ENCODE assay signal across 9 cellular contexts in the genomic region with DNA sequence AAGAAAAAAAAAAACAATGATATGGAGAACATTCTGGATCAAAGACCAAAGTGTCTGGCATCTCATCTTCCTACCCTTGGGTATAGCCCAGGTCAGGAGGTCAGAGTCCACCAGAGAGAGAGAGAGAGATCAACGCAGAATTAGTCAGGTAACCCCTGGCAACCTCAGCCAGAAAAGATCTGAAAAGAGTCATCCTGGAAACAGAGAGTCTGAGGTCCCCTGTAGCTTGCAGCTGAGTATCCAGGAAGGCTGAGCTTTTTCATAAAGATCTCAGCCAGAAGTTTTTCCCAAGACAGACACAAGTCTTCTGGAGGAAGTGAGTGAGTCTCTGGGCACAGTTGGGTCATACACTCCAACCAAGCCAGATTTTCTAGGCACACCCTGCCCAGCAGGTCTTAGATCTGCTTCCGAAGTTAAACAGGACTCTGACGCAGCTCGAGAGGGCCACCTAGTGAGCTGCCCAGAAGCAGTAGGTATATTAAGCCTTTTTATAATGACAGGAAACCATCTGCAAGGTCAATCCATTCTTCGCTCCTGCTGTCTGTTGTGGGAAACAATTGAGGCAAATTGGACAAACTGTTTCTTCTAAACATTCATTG. TPM values are rescaled to one million over a fixed set of nuclear protein-coding genes. Genes with fewer than 3 reads are reported as not detected.
A peak's percentile ranks its signal among the peaks of the same experiment; 100 is the strongest.
DNase-seq lines count a peak whose midpoint lies in the region; ATAC-seq and TF ChIP-seq lines count a peak whose summit lies in the region.
"Had no signal": no experiment of that assay in that cellular context is flagged by ENCODE, and none has a peak within 500 bp of the region (broad histone marks: within the 10 kb centered on the region; RNA-seq: fewer than 3 reads in every experiment).

No MANE protein-coding gene starts in this region.

- peaks cover 5% of the 10 kb centered on the region for H3K27me3 ChIP-seq in osteoblast (ENCODE audit: insufficient read depth, low read length)

- intact Hi-C loops in activated CD4-positive, alpha-beta T cell treated with anti-CD3 and anti-CD28 coated beads for 36 hours (cut with DNase I, micrococcal nuclease) = loop anchor here (1.0 to 5.0 kb wide), 4 partner anchors 66 to 216 kb away; no protein-coding TSS in a partner anchor

- no peaks in the 10 kb centered on the region for H3K9me3 Mint-ChIP-seq in activated CD4-positive, alpha-beta T cell treated with anti-CD3 and anti-CD28 coated beads for 36 hours (ENCODE audit: low read depth)
- no peaks in the 10 kb centered on the region for H3K9me3 Mint-ChIP-seq in activated T-cell treated with anti-CD3 and anti-CD28 coated beads, Interleukin-2, amount 50 U/mL, for 4 hours

- H3K4me1 ChIP-seq in osteoblast (ENCODE audit: insufficient read depth, low read length) = no peaks in the 10 kb centered on the region
- H3K4me1 ChIP-seq: BLaER1 treated with 17β-estradiol and CSF1 and Interleukin-3, amounts not matched to agents 10 nM and 100 nM had no signal

- H3K27ac Mint-ChIP-seq in activated CD4-positive, alpha-beta T cell treated with anti-CD3 and anti-CD28 coated beads for 36 hours = no peak overlapping the region

- POLR2A ChIA-PET in activated CD4-positive, alpha-beta T cell treated with anti-CD3 and anti-CD28 coated beads for 36 hours (lab: Charles Lee) = no interaction called here

- H4K20me1 ChIP-seq in osteoblast (ENCODE audit: insufficient read depth, low read length) = no peaks in the 10 kb centered on the region

- H3K79me2 ChIP-seq in osteoblast (ENCODE audit: insufficient read depth, low read length) = no peaks in the 10 kb centered on the region

- no peak for ATAC-seq in activated CD4-positive, alpha-beta T cell treated with anti-CD3 and anti-CD28 coated beads for 36 hours
- peak; percentile 63 for ATAC-seq in HG02981 (IDR thresholded peaks at IDR 0.05; ENCODE audit: unreplicated experiment)
- ATAC-seq in activated T-cell treated with anti-CD3 and anti-CD28 coated beads, Interleukin-2, amount 50 U/mL, for 4 hours = no peak

- no peak overlapping the region for H3K4me2 ChIP-seq in osteoblast (ENCODE audit: insufficient read depth, low read length)
- H3K4me2 ChIP-seq: BLaER1 treated with 17β-estradiol and CSF1 and Interleukin-3, amounts not matched to agents 10 nM and 100 nM had no signal

- no peaks in the 10 kb centered on the region for H3K36me3 ChIP-seq in osteoblast (ENCODE audit: insufficient read depth, low read length)
- H3K36me3 ChIP-seq: BLaER1 treated with 17β-estradiol and CSF1 and Interleukin-3, amounts not matched to agents 10 nM and 100 nM had no signal

- H3K9me3 ChIP-seq in osteoblast (ENCODE audit: low read depth, low read length) = no peaks in the 10 kb centered on the region
- H3K9me3 ChIP-seq: BLaER1 treated with 17β-estradiol and CSF1 and Interleukin-3, amounts not matched to agents 10 nM and 100 nM had no signal

- H3K27ac ChIP-seq in osteoblast (ENCODE audit: low read depth, low read length) = no peak overlapping the region
- H3K27ac ChIP-seq: BLaER1 treated with 17β-estradiol and CSF1 and Interleukin-3, amounts not matched to agents 10 nM and 100 nM had no signal

- no peak overlapping the region for H3K4me3 ChIP-seq in foreskin fibroblast (ENCODE audit: low read depth in 1 of 2, low read length in 2 of 2)
- H3K4me3 ChIP-seq in osteoblast (ENCODE audit: insufficient read depth, low read length) = no peak overlapping the region
- H3K4me3 ChIP-seq: BLaER1 treated with 17β-estradiol and CSF1 and Interleukin-3, amounts not matched to agents 10 nM and 100 nM had no signal

- H3K4me1 Mint-ChIP-seq in activated CD4-positive, alpha-beta T cell treated with anti-CD3 and anti-CD28 coated beads for 36 hours = no peaks in the 10 kb centered on the region
- no peaks in the 10 kb centered on the region for H3K4me1 Mint-ChIP-seq in activated T-cell treated with anti-CD3 and anti-CD28 coated beads, Interleukin-2, amount 50 U/mL, for 4 hours (ENCODE audit: low read depth)

- H2AFZ ChIP-seq in osteoblast (ENCODE audit: low read length) = no peak overlapping the region

- CTCF ChIA-PET in activated CD4-positive, alpha-beta T cell treated with anti-CD3 and anti-CD28 coated beads for 36 hours (lab: Charles Lee) = interaction anchor here (0.8 kb wide), 1 partner anchor 216 kb away, joined by 3 read pairs; no protein-coding TSS in a partner anchor

- no peaks in the 10 kb centered on the region for H3K36me3 Mint-ChIP-seq in activated CD4-positive, alpha-beta T cell treated with anti-CD3 and anti-CD28 coated beads for 36 hours (ENCODE audit: low read depth)
- no peaks in the 10 kb centered on the region for H3K36me3 Mint-ChIP-seq in activated T-cell treated with anti-CD3 and anti-CD28 coated beads, Interleukin-2, amount 50 U/mL, for 4 hours (ENCODE audit: insufficient read depth)

- peaks cover 11% of the 10 kb centered on the region for H3K27me3 Mint-ChIP-seq in activated CD4-positive, alpha-beta T cell treated with anti-CD3 and anti-CD28 coated beads for 36 hours
- H3K27me3 Mint-ChIP-seq in activated T-cell treated with anti-CD3 and anti-CD28 coated beads, Interleukin-2, amount 50 U/mL, for 4 hours (ENCODE audit: low read depth) = peaks cover 8% of the 10 kb centered on the region

- TF ChIP-seq CTCF in foreskin fibroblast (IDR thresholded peaks at IDR 0.05; ENCODE audit: low read depth, low read length) (peak; percentile 42), osteoblast (IDR thresholded peaks at IDR 0.05; ENCODE audit: extremely low read depth, low read depth, low read length) (peak; percentile 64)

- no peak overlapping the region for H3K4me3 Mint-ChIP-seq in activated CD4-positive, alpha-beta T cell treated with anti-CD3 and anti-CD28 coated beads for 36 hours
- no peak overlapping the region for H3K4me3 Mint-ChIP-seq in activated T-cell treated with anti-CD3 and anti-CD28 coated beads, Interleukin-2, amount 50 U/mL, for 4 hours

- peak; percentile 49 for DNase-seq in activated CD4-positive, alpha-beta T cell treated with anti-CD3 and anti-CD28 coated beads for 36 hours
- no peak for DNase-seq in activated CD4-positive, alpha-beta T cell treated with anti-CD3 and anti-CD28 coated beads, Interleukin-2, amount 50 U/mL, for 4 hours
- DNase-seq in NCI-H460 (ENCODE audit: extremely low read depth, low read depth) (peak; percentile 66), foreskin fibroblast (peak; percentile 34 to 70), osteoblast (ENCODE audit: insufficient read length, low spot score, missing footprints) (no peak), SW 1271 (lab: John Stamatoyannopoulos, UW) (no peak)
- DNase-seq in activated T-cell treated with anti-CD3 and anti-CD28 coated beads, Interleukin-2, amount 50 U/mL, for 4 hours = peak; percentile 5

RNA-seq across cellular contexts. Expression of gene ACE2, which starts 35.7 kb away (rescaled TPM):
- total RNA-seq in activated CD4-positive, alpha-beta T cell treated with anti-CD3 and anti-CD28 coated beads for 36 hours = not detected
- 0.12 and 0.55 TPM in 2 replicates for total RNA-seq in NCI-H460 (2014; rRNA removed; shearing (Covaris generic))
- polyA plus RNA-seq in NCI-H460 (2014; cell fraction: nucleus; rRNA removed) = not detected in 2 replicates
- total RNA-seq in activated T-cell treated with anti-CD3 and anti-CD28 coated beads, Interleukin-2, amount 50 U/mL, for 4 hours = under 1 TPM in 1 of 3 donors, not detected in 2; 0.14 TPM
- total RNA-seq in osteoblast = under 0.01 TPM in 1 of 2 replicates, not detected in the other

Comparison
In these comparisons a context has a peak if more than half of its experiments do, and no peak if none do; other contexts are left out.
1. DNase-seq: peak in activated CD4-positive, alpha-beta T cell treated with anti-CD3 and anti-CD28 coated beads for 36 hours (single experiment), NCI-H460 (single experiment), activated T-cell treated with anti-CD3 and anti-CD28 coated beads, Interleukin-2, amount 50 U/mL, for 4 hours (single experiment) and foreskin fibroblast (2 of 2); none in activated CD4-positive, alpha-beta T cell treated with anti-CD3 and anti-CD28 coated beads, Interleukin-2, amount 50 U/mL, for 4 hours (0 of 2), osteoblast (single experiment) and SW 1271 (0 of 2).